8 cellular contexts compared by ENCODE assay signal in genomic region chr20:17969884-17970409, GRCh38. TPM values are rescaled to one million over a fixed set of nuclear protein-coding genes. Genes with fewer than 3 reads are reported as not detected.
DNase-seq lines count a peak whose midpoint lies in the region; ATAC-seq and TF ChIP-seq lines count a peak whose summit lies in the region.

No MANE protein-coding gene starts in this region.

- H3K36me3 ChIP-seq in KMS-11 (ENCODE audit: insufficient read depth): no peaks in the 10 kb centered on the region

- peak overlapping the region; percentile 95 for H3K27ac Mint-ChIP-seq in activated CD4-positive, alpha-beta T cell treated with anti-CD3 and anti-CD28 coated beads, Interleukin-2, amount 10 ng/mL, durations not matched to agents 7 days and 5 days
- peak overlapping the region; percentile 99 for H3K27ac Mint-ChIP-seq in nephron

- H2AFZ ChIP-seq in KMS-11 (ENCODE audit: low read depth): peak overlapping the region; percentile 61; the same call in 1 of the 2 replicates

- POLR2A ChIA-PET in activated CD4-positive, alpha-beta T cell treated with anti-CD3 and anti-CD28 coated beads, Interleukin-2, amount 10 ng/mL, durations not matched to agents 7 days and 5 days (lab: Charles Lee): interaction anchor here (0.7 to 1.0 kb wide), 2 partner anchors 11 to 23 kb away, joined by 3 to 4 read pairs; no protein-coding TSS in a partner anchor

- peaks cover 51% of the 10 kb centered on the region for H3K4me1 Mint-ChIP-seq in activated CD4-positive, alpha-beta T cell treated with anti-CD3 and anti-CD28 coated beads, Interleukin-2, amount 10 ng/mL, durations not matched to agents 7 days and 5 days
- peaks cover 76% of the 10 kb centered on the region for H3K4me1 Mint-ChIP-seq in nephron

- peaks cover 37% of the 10 kb centered on the region for H3K4me1 ChIP-seq in KMS-11 (ENCODE audit: low read depth, poor library complexity, severe bottlenecking)

- peak overlapping the region; percentile 97 for H3K27ac ChIP-seq in KMS-11

- H3K4me2 ChIP-seq in KMS-11: peak overlapping the region; percentile 81

- peaks cover 85% of the 10 kb centered on the region for H3K79me2 ChIP-seq in KMS-11 (ENCODE audit: insufficient read depth, low read depth)

- ATAC-seq in HG02759 (IDR thresholded peaks at IDR 0.05; ENCODE audit: unreplicated experiment): no peak

- H3K9me3 Mint-ChIP-seq in activated CD4-positive, alpha-beta T cell treated with anti-CD3 and anti-CD28 coated beads, Interleukin-2, amount 10 ng/mL, durations not matched to agents 7 days and 5 days: no peaks in the 10 kb centered on the region
- H3K9me3 Mint-ChIP-seq in nephron: no peaks in the 10 kb centered on the region

- CTCF ChIA-PET in activated CD4-positive, alpha-beta T cell treated with anti-CD3 and anti-CD28 coated beads, Interleukin-2, amount 10 ng/mL, durations not matched to agents 7 days and 5 days (lab: Charles Lee): interaction anchor here (0.6 to 1.3 kb wide), 6 partner anchors 10 to 39 kb away, joined by 3 to 6 read pairs (median 4); no protein-coding TSS in a partner anchor

- H3K27me3 ChIP-seq in KMS-11 (ENCODE audit: insufficient read depth, low read depth): no peaks in the 10 kb centered on the region

- H3K4me3 Mint-ChIP-seq in activated CD4-positive, alpha-beta T cell treated with anti-CD3 and anti-CD28 coated beads, Interleukin-2, amount 10 ng/mL, durations not matched to agents 7 days and 5 days: peak overlapping the region; percentile 99
- peak overlapping the region; percentile 95 to 99 (median 96) for H3K4me3 Mint-ChIP-seq in nephron

- DNase-seq in NCI-H524 (lab: John Stamatoyannopoulos, UW) (peak; percentile 14 to 40), NCI-H524 treated with DMSO at 0.1 percent for 48 hours (lab: John Stamatoyannopoulos, UW) (no peak), fibroblast of gingiva (ENCODE audit: low read depth) (peak; percentile 34), middle frontal gyrus (ENCODE audit: extremely low spot score, low spot score) (no peak)
- DNase-seq in activated CD4-positive, alpha-beta T cell treated with anti-CD3 and anti-CD28 coated beads, Interleukin-2, amount 10 ng/mL, durations not matched to agents 7 days and 5 days: peak; percentile 58

- H3K9ac ChIP-seq in KMS-11: peak overlapping the region; percentile 99

- no peaks in the 10 kb centered on the region for H3K27me3 Mint-ChIP-seq in activated CD4-positive, alpha-beta T cell treated with anti-CD3 and anti-CD28 coated beads, Interleukin-2, amount 10 ng/mL, durations not matched to agents 7 days and 5 days
- H3K27me3 Mint-ChIP-seq in nephron (ENCODE audit: low read depth): peaks cover 3% of the 10 kb centered on the region

- no peak for TF ChIP-seq CTCF in KMS-11 (conservative IDR thresholded peaks at IDR 0.05; ENCODE audit: low read depth, low read length)
- TF ChIP-seq CTCF in nephron (IDR thresholded peaks at IDR 0.05; ENCODE audit: unreplicated experiment in 3 of 3): no peak

- peaks cover 71% of the 10 kb centered on the region for H3K36me3 Mint-ChIP-seq in activated CD4-positive, alpha-beta T cell treated with anti-CD3 and anti-CD28 coated beads, Interleukin-2, amount 10 ng/mL, durations not matched to agents 7 days and 5 days (ENCODE audit: low read depth)
- peaks cover 9% of the 10 kb centered on the region for H3K36me3 Mint-ChIP-seq in nephron (ENCODE audit: low read depth)

- H4K20me1 ChIP-seq in KMS-11 (ENCODE audit: insufficient read depth): peaks cover 26% of the 10 kb centered on the region

- H3K4me3 ChIP-seq in KMS-11 (IDR thresholded peaks at IDR 0.05; ENCODE audit: insufficient read depth, low read depth, low read length): no peak overlapping the region

RNA-seq across cellular contexts. Expression of gene MGME1, which starts 1.1 kb away (rescaled TPM):
- total RNA-seq in activated CD4-positive, alpha-beta T cell treated with anti-CD3 and anti-CD28 coated beads, Interleukin-2, amount 10 ng/mL, durations not matched to agents 7 days and 5 days: 10 to 100 TPM; 36.8 to 41.5 TPM

RNA-seq across cellular contexts. Expression of gene SNX5, which starts 1.4 kb away (rescaled TPM):
- 100 to 1,000 TPM; 149 to 166 TPM for total RNA-seq in activated CD4-positive, alpha-beta T cell treated with anti-CD3 and anti-CD28 coated beads, Interleukin-2, amount 10 ng/mL, durations not matched to agents 7 days and 5 days

Comparison
In these comparisons a context has a peak if more than half of its experiments do, and no peak if none do; other contexts are left out.
1. DNase-seq: peak in NCI-H524 (2 of 2), activated CD4-positive, alpha-beta T cell treated with anti-CD3 and anti-CD28 coated beads, Interleukin-2, amount 10 ng/mL, durations not matched to agents 7 days and 5 days (single experiment) and fibroblast of gingiva (single experiment); none in NCI-H524 treated with DMSO at 0.1 percent for 48 hours (single experiment) and middle frontal gyrus (single experiment).